10 cellular contexts compared by ENCODE assay signal in the genomic region with DNA sequence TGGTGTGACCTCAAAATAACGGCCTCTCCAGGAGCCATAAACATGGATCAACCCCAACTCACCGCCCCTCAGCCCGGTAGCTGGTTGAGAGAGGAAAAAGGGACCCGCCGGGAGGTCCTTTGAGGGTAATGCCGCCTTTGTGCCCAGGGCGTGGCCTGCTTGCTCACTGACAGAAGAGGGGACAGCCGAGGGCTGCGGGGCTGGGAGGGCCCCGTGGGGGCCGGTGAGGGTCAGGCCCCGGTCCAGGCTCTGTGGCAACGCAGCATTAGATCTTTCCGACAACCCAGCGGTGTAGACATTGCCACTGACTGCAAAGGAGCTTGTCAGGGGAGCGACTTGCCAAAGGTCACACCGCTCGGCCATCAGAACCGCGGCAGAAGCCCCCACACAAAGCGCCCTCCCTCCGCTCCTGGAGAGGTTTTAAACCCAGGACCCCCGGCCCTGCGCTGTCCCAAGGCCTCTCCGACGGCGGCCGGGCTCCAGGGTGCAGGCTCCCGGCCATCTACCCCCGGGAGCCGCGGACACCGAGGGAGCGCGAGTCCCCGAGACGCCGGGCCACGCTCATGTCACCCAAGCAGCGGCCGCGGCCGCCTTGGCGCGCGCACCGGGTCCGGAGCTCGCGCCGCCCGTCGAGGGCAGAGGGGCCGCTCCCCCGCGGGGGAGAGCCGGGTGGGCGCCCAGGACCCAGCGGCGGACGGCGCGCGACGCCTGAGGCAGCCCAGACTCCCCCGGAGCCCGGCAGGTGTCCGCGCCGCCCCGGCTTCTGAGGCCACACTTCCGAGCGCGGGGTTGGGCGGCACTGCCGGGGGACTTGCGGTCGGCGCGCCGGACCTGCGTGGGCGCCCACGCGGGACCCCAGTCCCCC. TPM values are rescaled to one million over a fixed set of nuclear protein-coding genes. Genes with fewer than 3 reads are reported as not detected.
DNase-seq lines count a peak whose midpoint lies in the region; ATAC-seq and TF ChIP-seq lines count a peak whose summit lies in the region.
"Had no signal": no experiment of that assay in that cellular context is flagged by ENCODE, and none has a peak within 500 bp of the region (broad histone marks: within the 10 kb centered on the region; RNA-seq: fewer than 3 reads in every experiment).

No MANE protein-coding gene starts in this region.

- peak overlapping the region in 8 of 10 donors; percentile 5 to 73 (median 54) for H3K27ac ChIP-seq in heart right ventricle
- peak overlapping the region in 54 of 59 donors; percentile 21 to 89 (median 68) for H3K27ac ChIP-seq in dorsolateral prefrontal cortex

- DNase-seq in heart right ventricle (no peak), Right ventricle myocardium superior (no peak), dorsolateral prefrontal cortex (peak in 1 of 10 donors; percentile 11), SHP77 treated with DMSO at 0.1 percent for 48 hours (lab: John Stamatoyannopoulos, UW) (no peak), NCI-H2227 treated with DMSO at 0.1 percent for 48 hours (lab: John Stamatoyannopoulos, UW) (no peak), glutamatergic neuron (no peak)
- DNase-seq in activated CD4-positive, alpha-beta T cell treated with anti-CD3 and anti-CD28 coated beads, Interleukin-2, amount 50 U/mL, for 1 hour, result no peak
- DNase-seq: activated CD4-positive, alpha-beta T cell treated with anti-CD3 and anti-CD28 coated beads for 1 hour; CD4-positive, alpha-beta memory T cell had no signal

- H3K36me3 ChIP-seq in heart right ventricle, result peaks cover 0 to 13% (median 0%) of the 10 kb centered on the region in 9 donors
- no peaks in the 10 kb centered on the region for H3K36me3 ChIP-seq in mucosa of stomach (ENCODE audit: control insufficient read depth, insufficient read depth, low read length)

- peaks cover 0 to 58% (median 11%) of the 10 kb centered on the region in 7 donors for H3K27me3 ChIP-seq in heart right ventricle
- peaks cover 0 to 17% (median 3%) of the 10 kb centered on the region in 45 donors for H3K27me3 ChIP-seq in dorsolateral prefrontal cortex
- peaks cover 11% of the 10 kb centered on the region for H3K27me3 ChIP-seq in mucosa of stomach (ENCODE audit: control insufficient read depth, insufficient read depth, low read length)

- ATAC-seq in heart right ventricle, result peak in 4 of 8 donors; percentile 8 to 29 (median 16)
- no peak for ATAC-seq in Right ventricle myocardium superior (ENCODE audit: poor library complexity)

- H3K9me3 Mint-ChIP-seq in glutamatergic neuron (ENCODE audit: unreplicated experiment), result peaks cover 8% of the 10 kb centered on the region
- H3K9me3 Mint-ChIP-seq: CD4-positive, alpha-beta memory T cell had no signal

- peaks cover 13% of the 10 kb centered on the region for H3K4me1 Mint-ChIP-seq in glutamatergic neuron (ENCODE audit: low read depth, unreplicated experiment)

- H3K36me3 Mint-ChIP-seq in glutamatergic neuron (ENCODE audit: unreplicated experiment), result peaks cover 4% of the 10 kb centered on the region
- H3K36me3 Mint-ChIP-seq: CD4-positive, alpha-beta memory T cell had no signal

- peaks cover 9% of the 10 kb centered on the region for H3K27me3 Mint-ChIP-seq in glutamatergic neuron (ENCODE audit: unreplicated experiment)

- H3K9ac ChIP-seq in mucosa of stomach (ENCODE audit: low read length), result peak overlapping the region; percentile 39

- H3K4me3 Mint-ChIP-seq in glutamatergic neuron (ENCODE audit: unreplicated experiment), result no peak overlapping the region

- TF ChIP-seq CTCF in heart right ventricle (IDR thresholded peaks at IDR 0.05), result no peak
- no peak for TF ChIP-seq CTCF in dorsolateral prefrontal cortex (IDR thresholded peaks at IDR 0.05 in 54 of 56, conservative IDR thresholded peaks at IDR 0.05 in 2 of 56; ENCODE audit: low read depth in 1 of 56, partially characterized antibody in 56 of 56)
- no peak for TF ChIP-seq CTCF in glutamatergic neuron (IDR thresholded peaks at IDR 0.05; ENCODE audit: partially characterized antibody, unreplicated experiment)

- H3K9me3 ChIP-seq in heart right ventricle, result no peaks in the 10 kb centered on the region
- H3K9me3 ChIP-seq in mucosa of stomach (ENCODE audit: control insufficient read depth, low read length), result no peaks in the 10 kb centered on the region

- intact Hi-C loops in heart right ventricle (cut with DNase I) (loop anchor here in 1 of 10 donors (10.0 kb wide), 1 partner anchor 124 kb away; no protein-coding TSS in a partner anchor), Right ventricle myocardium superior (cut with DNase I) (no loop called here), dorsolateral prefrontal cortex (cut with DNase I) (loop anchor here (5.0 to 10.0 kb wide), 2 partner anchors 36 to 156 kb away; no protein-coding TSS in a partner anchor)

- H3K27ac Mint-ChIP-seq in glutamatergic neuron (ENCODE audit: unreplicated experiment), result no peak overlapping the region
- H3K27ac Mint-ChIP-seq: CD4-positive, alpha-beta memory T cell had no signal

- H3K4me1 ChIP-seq in heart right ventricle, result peaks cover 0 to 32% (median 7%) of the 10 kb centered on the region in 9 donors
- peaks cover 5% of the 10 kb centered on the region for H3K4me1 ChIP-seq in mucosa of stomach (ENCODE audit: control insufficient read depth, insufficient read depth, low read length)

- peak overlapping the region; percentile 10 to 53 (median 46) for H3K4me3 ChIP-seq in heart right ventricle
- H3K4me3 ChIP-seq in dorsolateral prefrontal cortex, result peak overlapping the region in 58 of 59 donors; percentile 28 to 73 (median 56)
- H3K4me3 ChIP-seq in mucosa of stomach (ENCODE audit: low read length), result no peak overlapping the region

- WGBS in heart right ventricle, 2 donors, result 10 to 13% methylated on average over 76 to 85 of the region's 85 CpGs

RNA-seq across cellular contexts. Expression of gene PCSK6, which starts 1.0 kb away (rescaled TPM):
- total RNA-seq in heart right ventricle (10 to 100 TPM; 12.9 to 34.0 (median 24.7) TPM), Right ventricle myocardium superior (34.7 TPM), dorsolateral prefrontal cortex (100 to 1,000 TPM in 22 of 120 experiments, 10 to 100 TPM in 98; 15.2 to 217 (median 52.8) TPM), glutamatergic neuron (ENCODE audit: unreplicated experiment) (3.8 TPM)
- polyA plus RNA-seq in heart right ventricle, result 10 to 100 TPM in 1 of 2 donors, 1 to 10 TPM in 1; 4.6 to 10.3 TPM
